ENCODE assay signal across 26 cellular contexts in the genomic region with DNA sequence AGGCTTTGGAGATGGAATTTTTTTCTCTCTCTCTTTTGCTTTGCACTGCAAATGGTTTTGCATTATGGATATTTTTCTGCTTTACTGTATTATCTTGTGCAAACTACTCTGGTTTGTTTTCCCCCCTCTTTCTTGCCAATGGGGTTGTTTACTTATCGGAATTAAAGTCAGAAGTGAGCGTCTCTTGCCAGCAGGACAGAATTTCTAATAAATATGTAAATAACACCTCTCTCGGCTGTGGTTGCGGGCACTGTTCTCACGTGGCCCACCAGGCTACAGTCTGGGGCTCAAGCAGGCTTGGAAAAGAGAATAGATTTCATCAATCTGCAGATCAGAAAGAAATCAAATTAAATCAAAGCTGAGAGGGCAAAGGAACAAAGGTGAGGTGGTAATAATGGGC.
"Had no signal": no experiment of that assay in that cellular context is flagged by ENCODE, and none has a peak within 500 bp of the region (broad histone marks: within the 10 kb centered on the region; RNA-seq: fewer than 3 reads in every experiment).

No MANE protein-coding gene starts in this region.

- H3K27ac Mint-ChIP-seq: activated CD4-positive, alpha-beta memory T cell treated with anti-CD3 and anti-CD28 coated beads, Interleukin-2, amount 10 ng/mL, durations not matched to agents 7 days and 5 days; activated CD4-positive, alpha-beta T cell treated with anti-CD3 and anti-CD28 coated beads, Interleukin-2, amount 10 ng/mL, durations not matched to agents 7 days and 5 days; activated naive CD4-positive, alpha-beta T cell treated with anti-CD3 and anti-CD28 coated beads, Interleukin-2, amount 10 ng/mL, durations not matched to agents 7 days and 5 days; activated naive CD4-positive, alpha-beta T cell treated with anti-CD3 and anti-CD28 coated beads, Interleukin-2, amount 50 U/mL, for 72 hours; activated naive CD8-positive, alpha-beta T cell treated with anti-CD3 and anti-CD28 coated beads, Interleukin-2, amount 10 ng/mL, durations not matched to agents 7 days and 5 days; activated T-cell treated with anti-CD3 and anti-CD28 coated beads, Interleukin-2, amount 50 U/mL, for 24 hours; activated T-cell treated with anti-CD3 and anti-CD28 coated beads, Interleukin-2, amount 50 U/mL, for 72 hours; effector memory CD8-positive, alpha-beta T cell; WTC11 had no signal

- H3K27me3 Mint-ChIP-seq: activated CD4-positive, alpha-beta T cell treated with anti-CD3 and anti-CD28 coated beads, Interleukin-2, amount 10 ng/mL, durations not matched to agents 7 days and 5 days; activated naive CD4-positive, alpha-beta T cell treated with anti-CD3 and anti-CD28 coated beads, Interleukin-2, amount 10 ng/mL, durations not matched to agents 7 days and 5 days; activated T-cell treated with anti-CD3 and anti-CD28 coated beads, Interleukin-2, amount 50 U/mL, for 24 hours had no signal

- ATAC-seq: activated naive CD4-positive, alpha-beta T cell treated with anti-CD3 and anti-CD28 coated beads, Interleukin-2, amount 50 U/mL, for 72 hours; activated T-cell treated with anti-CD3 and anti-CD28 coated beads, Interleukin-2, amount 50 U/mL, for 72 hours; effector memory CD8-positive, alpha-beta T cell; foreskin keratinocyte; gastrocnemius medialis; heart left ventricle; WTC11 had no signal

- H3K4me1 Mint-ChIP-seq: activated CD4-positive, alpha-beta memory T cell treated with anti-CD3 and anti-CD28 coated beads, Interleukin-2, amount 10 ng/mL, durations not matched to agents 7 days and 5 days; activated CD4-positive, alpha-beta T cell treated with anti-CD3 and anti-CD28 coated beads, Interleukin-2, amount 10 ng/mL, durations not matched to agents 7 days and 5 days; activated naive CD4-positive, alpha-beta T cell treated with anti-CD3 and anti-CD28 coated beads, Interleukin-2, amount 10 ng/mL, durations not matched to agents 7 days and 5 days; activated naive CD8-positive, alpha-beta T cell treated with anti-CD3 and anti-CD28 coated beads, Interleukin-2, amount 10 ng/mL, durations not matched to agents 7 days and 5 days had no signal

- H3K9me3 Mint-ChIP-seq: activated CD4-positive, alpha-beta memory T cell treated with anti-CD3 and anti-CD28 coated beads, Interleukin-2, amount 10 ng/mL, durations not matched to agents 7 days and 5 days; activated CD4-positive, alpha-beta T cell treated with anti-CD3 and anti-CD28 coated beads, Interleukin-2, amount 10 ng/mL, durations not matched to agents 7 days and 5 days; activated naive CD4-positive, alpha-beta T cell treated with anti-CD3 and anti-CD28 coated beads, Interleukin-2, amount 10 ng/mL, durations not matched to agents 7 days and 5 days; activated naive CD8-positive, alpha-beta T cell treated with anti-CD3 and anti-CD28 coated beads, Interleukin-2, amount 10 ng/mL, durations not matched to agents 7 days and 5 days; activated T-cell treated with anti-CD3 and anti-CD28 coated beads, Interleukin-2, amount 50 U/mL, for 24 hours; activated T-cell treated with anti-CD3 and anti-CD28 coated beads, Interleukin-2, amount 50 U/mL, for 72 hours had no signal

- H3K36me3 Mint-ChIP-seq: activated naive CD4-positive, alpha-beta T cell treated with anti-CD3 and anti-CD28 coated beads, Interleukin-2, amount 10 ng/mL, durations not matched to agents 7 days and 5 days; activated naive CD4-positive, alpha-beta T cell treated with anti-CD3 and anti-CD28 coated beads, Interleukin-2, amount 50 U/mL, for 72 hours; activated naive CD8-positive, alpha-beta T cell treated with anti-CD3 and anti-CD28 coated beads, Interleukin-2, amount 10 ng/mL, durations not matched to agents 7 days and 5 days; WTC11 had no signal

- DNase-seq: activated CD4-positive, alpha-beta memory T cell treated with anti-CD3 and anti-CD28 coated beads, Interleukin-2, amount 10 ng/mL, durations not matched to agents 7 days and 5 days; activated CD4-positive, alpha-beta T cell treated with anti-CD3 and anti-CD28 coated beads for 1 hour; activated CD4-positive, alpha-beta T cell treated with anti-CD3 and anti-CD28 coated beads for 4 hours; activated CD4-positive, alpha-beta T cell treated with anti-CD3 and anti-CD28 coated beads, Interleukin-2, amount 10 ng/mL, durations not matched to agents 7 days and 5 days; activated CD4-positive, alpha-beta T cell treated with anti-CD3 and anti-CD28 coated beads, Interleukin-2, amount 50 U/mL, for 4 hours; activated CD8-positive, alpha-beta memory T cell treated with anti-CD3 and anti-CD28 coated beads, Interleukin-2, amount 50 U/mL, for 48 hours; activated gamma-delta T cell; activated naive CD4-positive, alpha-beta T cell; activated naive CD4-positive, alpha-beta T cell treated with anti-CD3 and anti-CD28 coated beads, Interleukin-2, amount 10 ng/mL, durations not matched to agents 7 days and 5 days; activated naive CD8-positive, alpha-beta T cell treated with anti-CD3 and anti-CD28 coated beads, Interleukin-2, amount 10 ng/mL, durations not matched to agents 7 days and 5 days; activated T-cell treated with anti-CD3 and anti-CD28 coated beads for 4 hours; activated T-cell treated with anti-CD3 and anti-CD28 coated beads, Interleukin-2, amount 50 U/mL, for 24 hours; activated T-cell treated with anti-CD3 and anti-CD28 coated beads, Interleukin-2, amount 50 U/mL, for 72 hours; caudate nucleus; cortex of kidney; dermis blood vessel endothelial cell; effector CD4-positive, alpha-beta T cell; effector memory CD8-positive, alpha-beta T cell; erythroblast; foreskin keratinocyte; gastrocnemius medialis; glutamatergic neuron; heart left ventricle; T-helper 2 cell had no signal

- H3K4me3 Mint-ChIP-seq: activated CD4-positive, alpha-beta memory T cell treated with anti-CD3 and anti-CD28 coated beads, Interleukin-2, amount 10 ng/mL, durations not matched to agents 7 days and 5 days; activated CD4-positive, alpha-beta T cell treated with anti-CD3 and anti-CD28 coated beads, Interleukin-2, amount 10 ng/mL, durations not matched to agents 7 days and 5 days; activated naive CD4-positive, alpha-beta T cell treated with anti-CD3 and anti-CD28 coated beads, Interleukin-2, amount 10 ng/mL, durations not matched to agents 7 days and 5 days; activated naive CD8-positive, alpha-beta T cell treated with anti-CD3 and anti-CD28 coated beads, Interleukin-2, amount 10 ng/mL, durations not matched to agents 7 days and 5 days; activated T-cell treated with anti-CD3 and anti-CD28 coated beads, Interleukin-2, amount 50 U/mL, for 24 hours; activated T-cell treated with anti-CD3 and anti-CD28 coated beads, Interleukin-2, amount 50 U/mL, for 72 hours; effector memory CD8-positive, alpha-beta T cell; WTC11 had no signal
